Comparison of ENCODE assay signal across 14 cellular contexts in the genomic region with DNA sequence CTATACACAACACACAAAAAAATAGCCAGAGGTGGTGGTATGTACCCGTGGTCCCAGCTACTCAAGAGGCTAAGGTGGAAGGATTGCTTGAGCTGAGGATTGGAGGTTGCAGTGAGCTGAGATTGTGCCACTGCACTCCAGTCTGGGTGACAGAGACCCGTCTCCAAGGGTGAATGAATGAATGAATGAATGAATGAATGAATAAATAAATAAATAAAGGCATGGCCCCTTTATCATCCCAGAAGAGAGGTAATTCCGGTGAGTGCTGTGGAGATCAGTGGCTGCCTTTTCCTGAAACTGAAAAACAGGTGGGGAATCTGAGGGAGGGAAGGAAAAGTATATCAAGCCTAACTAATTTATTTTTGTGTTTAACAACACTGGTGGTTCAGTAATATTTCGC.
"Had no signal": no experiment of that assay in that cellular context is flagged by ENCODE, and none has a peak within 500 bp of the region (broad histone marks: within the 10 kb centered on the region; RNA-seq: fewer than 3 reads in every experiment).

No MANE protein-coding gene starts in this region.

- H3K27ac Mint-ChIP-seq: mesothelial cell of epicardium had no signal

- H3K27me3 ChIP-seq: breast epithelium, esophagus squamous epithelium, right atrium auricular region, upper lobe of left lung had no signal

- DNase-seq: activated CD4-positive, CD25-positive, alpha-beta regulatory T cell; activated effector memory CD4-positive, alpha-beta T cell treated with anti-CD3 and anti-CD28 coated beads, Interleukin-2, amount 50 U/mL, for 16 hours; activated naive CD8-positive, alpha-beta T cell treated with anti-CD3 and anti-CD28 coated beads, Interleukin-2, amount 10 ng/mL, durations not matched to agents 7 days and 5 days; aorta; esophagus squamous epithelium; foreskin fibroblast; glutamatergic neuron; posterior cingulate gyrus; small intestine; upper lobe of left lung had no signal

- ATAC-seq: SK-N-SH treated with all-trans-retinoic acid at 6 μM for 48 hours had no signal

- H3K9me3 ChIP-seq: breast epithelium, esophagus squamous epithelium, right atrium auricular region, upper lobe of left lung had no signal

- H3K36me3 ChIP-seq: breast epithelium, esophagus squamous epithelium, right atrium auricular region, upper lobe of left lung had no signal

- FAIRE-seq: small intestine had no signal

- H3K9me3 Mint-ChIP-seq: activated naive CD8-positive, alpha-beta T cell treated with anti-CD3 and anti-CD28 coated beads, Interleukin-2, amount 10 ng/mL, durations not matched to agents 7 days and 5 days; mesothelial cell of epicardium had no signal

- H3K4me3 ChIP-seq: breast epithelium, esophagus squamous epithelium, right atrium auricular region, upper lobe of left lung had no signal

- H3K27me3 Mint-ChIP-seq: activated naive CD8-positive, alpha-beta T cell treated with anti-CD3 and anti-CD28 coated beads, Interleukin-2, amount 10 ng/mL, durations not matched to agents 7 days and 5 days had no signal

- H3K27ac ChIP-seq: breast epithelium, esophagus squamous epithelium, right atrium auricular region, upper lobe of left lung had no signal

- H3K36me3 Mint-ChIP-seq: mesothelial cell of epicardium had no signal

- H3K4me3 Mint-ChIP-seq: mesothelial cell of epicardium had no signal
